In genomic region chr12:67624355-67624754, GRCh38 we compare ENCODE assay signal across 1 cellular context.
TF ChIP-seq lines count a peak whose summit lies in the region.

No MANE protein-coding gene starts in this region.

TF ChIP-seq in GM23338, 12 proteins besides CTCF, POLR2A, EP300 and RAD21 (continued from another document):
- no peak for TF ChIP-seq ZNF462 (CRISPR knock-in tag; IDR thresholded peaks at IDR 0.05)
- no peak for TF ChIP-seq EZH2phosphoT487 (IDR thresholded peaks at IDR 0.05; ENCODE audit: unreplicated experiment)
- TF ChIP-seq EZH2 (IDR thresholded peaks at IDR 0.05; ENCODE audit: low read depth, unreplicated experiment) = no peak
- TF ChIP-seq ZNF331 (CRISPR knock-in tag; IDR thresholded peaks at IDR 0.05; ENCODE audit: low read depth) = no peak
- TF ChIP-seq NANOG (IDR thresholded peaks at IDR 0.05; ENCODE audit: borderline replicate concordance) = no peak
- TF ChIP-seq ETS1 (IDR thresholded peaks at IDR 0.05) = no peak
- TF ChIP-seq STAT1 (IDR thresholded peaks at IDR 0.05; ENCODE audit: unreplicated experiment) = no peak
- TF ChIP-seq POLR2AphosphoS5 (IDR thresholded peaks at IDR 0.05; ENCODE audit: low read depth) = no peak
